ENCODE assay signal across 9 cellular contexts in the genomic region with DNA sequence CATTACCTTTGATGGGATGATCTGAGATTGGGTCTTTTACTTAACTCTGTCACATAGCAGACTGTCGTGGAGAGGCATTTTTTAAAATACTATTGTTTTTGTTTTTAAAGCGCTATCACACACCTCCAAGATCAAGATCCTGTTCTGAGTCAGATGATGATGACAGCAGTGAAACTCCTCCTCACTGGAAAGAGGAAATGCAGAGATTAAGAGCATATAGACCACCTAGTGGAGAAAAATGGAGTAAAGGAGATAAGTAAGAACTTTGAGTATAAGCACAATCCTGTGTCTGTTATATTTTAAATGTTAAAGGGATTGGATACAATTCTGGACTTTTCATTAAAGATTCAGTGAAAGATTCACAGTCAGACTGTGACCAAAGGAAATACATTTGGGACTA. TPM values are rescaled to one million over a fixed set of nuclear protein-coding genes. Genes with fewer than 3 reads are reported as not detected.
DNase-seq lines count a peak whose midpoint lies in the region; ATAC-seq and FAIRE-seq lines count a peak whose summit lies in the region.
"Had no signal": no experiment of that assay in that cellular context is flagged by ENCODE, and none has a peak within 500 bp of the region (broad histone marks: within the 10 kb centered on the region; RNA-seq: fewer than 3 reads in every experiment).

No MANE protein-coding gene starts in this region.

- no peaks in the 10 kb centered on the region for H3K27me3 ChIP-seq in GM23248 (replicated peaks; ENCODE audit: insufficient read depth)
- H3K27me3 ChIP-seq: heart left ventricle, right lobe of liver had no signal

- H3K79me2 ChIP-seq in GM23248 (ENCODE audit: insufficient read depth), result peaks cover 89% of the 10 kb centered on the region

- peaks cover 93% of the 10 kb centered on the region for H3K36me3 ChIP-seq in GM23248 (ENCODE audit: low read depth)

- H3F3A ChIP-seq in GM23248 (ENCODE audit: insufficient read depth), result peaks cover 55% of the 10 kb centered on the region

- 91 to 94% methylated on average over 2 of the region's 2 CpGs for WGBS in GM23248 (ENCODE audit: low coverage in 1 of 2, low lambda C conversion rate in 2 of 2, missing lambda C conversion rate in 2 of 2), 2 experiments

- no peak overlapping the region for H3K27ac ChIP-seq in GM23248
- H3K27ac ChIP-seq: KMS-11, right lobe of liver had no signal

- H3K9me2 ChIP-seq in GM23248 (ENCODE audit: insufficient read depth), result no peaks in the 10 kb centered on the region

- FAIRE-seq in islet of Langerhans (lab: Jason Lieb, UNC), result peak; percentile 53

- H2AFZ ChIP-seq in GM23248, result no peak overlapping the region

- no peaks in the 10 kb centered on the region for H3K9me3 ChIP-seq in GM23248 (ENCODE audit: low read depth)
- H3K9me3 ChIP-seq: heart left ventricle, right lobe of liver had no signal

- 0 out of 2 replicates have a peak, but pooled peaks cover 5% of the 10 kb centered on the region for H4K20me1 ChIP-seq in GM23248 (ENCODE audit: insufficient read depth)

- peak; percentile 55 for DNase-seq in GM23248
- peak; percentile 41 for DNase-seq in RPMI7951 (ENCODE audit: low read depth)
- no peak for DNase-seq in stimulated activated CD4-positive, alpha-beta T cell treated with anti-CD3 and anti-CD28 coated beads, Interleukin-1b, Interleukin-23, amount 100 ng/mL, for 48 hours
- DNase-seq: heart left ventricle, right lobe of liver had no signal

- peaks cover 14% of the 10 kb centered on the region for H3K4me1 ChIP-seq in GM23248 (ENCODE audit: insufficient read depth)
- H3K4me1 ChIP-seq: right lobe of liver had no signal

- H3K9ac ChIP-seq in GM23248, result no peak overlapping the region
- H3K9ac ChIP-seq: KMS-11 had no signal

- H3K4me2 ChIP-seq in GM23248 (ENCODE audit: unreplicated experiment), result no peak overlapping the region
- H3K4me2 ChIP-seq: KMS-11 had no signal

- in situ Hi-C loops in GM23248 (cut with MboI), result no loop called here

- H3K4me3 ChIP-seq in GM23248, result no peak overlapping the region
- H3K4me3 ChIP-seq: heart left ventricle, right lobe of liver had no signal

- ATAC-seq in HG02763 (IDR thresholded peaks at IDR 0.05; ENCODE audit: unreplicated experiment) (no peak), GM18870 (IDR thresholded peaks at IDR 0.05; ENCODE audit: unreplicated experiment) (no peak)
- ATAC-seq: heart left ventricle had no signal

RNA-seq across cellular contexts. Expression of gene ZBTB47, which starts 18.4 kb away (rescaled TPM):
- total RNA-seq in GM23248 (2014; rRNA removed; shearing (Covaris generic)), result 65.4 and 72.8 TPM in 2 replicates
- polyA plus RNA-seq in GM23248 (2016; fragmentation: Nextera tagmentation; extraction: Ambion mirVana), result 5.2 TPM in 2 replicates
- total RNA-seq in RPMI7951 (2014; rRNA removed; shearing (Covaris generic)), result 8.8 and 13.5 TPM in 2 replicates

RNA-seq across cellular contexts. Expression of gene NKTR, which starts 34.6 kb away (rescaled TPM):
- total RNA-seq in GM23248 (2014; rRNA removed; shearing (Covaris generic)), result 26.0 and 41.9 TPM in 2 replicates
- polyA plus RNA-seq in GM23248 (2016; fragmentation: Nextera tagmentation; extraction: Ambion mirVana), result 25.8 and 32.6 TPM in 2 replicates
- 21.5 and 28.0 TPM in 2 replicates for total RNA-seq in RPMI7951 (2014; rRNA removed; shearing (Covaris generic))

RNA-seq across cellular contexts. Expression of gene SS18L2, which starts 44.5 kb away (rescaled TPM):
- total RNA-seq in GM23248 (2014; rRNA removed; shearing (Covaris generic)), result 11.1 and 23.5 TPM in 2 replicates
- polyA plus RNA-seq in GM23248 (2016; fragmentation: Nextera tagmentation; extraction: Ambion mirVana), result 46.9 and 49.1 TPM in 2 replicates
- 59.2 and 67.4 TPM in 2 replicates for total RNA-seq in RPMI7951 (2014; rRNA removed; shearing (Covaris generic))

RNA-seq across cellular contexts. Expression of gene KLHL40, which starts 50.2 kb away (rescaled TPM):
- total RNA-seq in GM23248 (2014; rRNA removed; shearing (Covaris generic)), result not detected in 2 replicates
- polyA plus RNA-seq in GM23248 (2016; fragmentation: Nextera tagmentation; extraction: Ambion mirVana), result not detected in 2 replicates
- not detected in 2 replicates for total RNA-seq in RPMI7951 (2014; rRNA removed; shearing (Covaris generic))

RNA-seq across cellular contexts. Expression of gene SEC22C, which starts 53.3 kb away (rescaled TPM):
- 67.3 and 80.1 TPM in 2 replicates for total RNA-seq in GM23248 (2014; rRNA removed; shearing (Covaris generic))
- polyA plus RNA-seq in GM23248 (2016; fragmentation: Nextera tagmentation; extraction: Ambion mirVana), result 55.9 and 56.9 TPM in 2 replicates
- 100 and 113 TPM in 2 replicates for total RNA-seq in RPMI7951 (2014; rRNA removed; shearing (Covaris generic))
